Comparison of ENCODE assay signal across 2 cellular contexts in the genomic region with DNA sequence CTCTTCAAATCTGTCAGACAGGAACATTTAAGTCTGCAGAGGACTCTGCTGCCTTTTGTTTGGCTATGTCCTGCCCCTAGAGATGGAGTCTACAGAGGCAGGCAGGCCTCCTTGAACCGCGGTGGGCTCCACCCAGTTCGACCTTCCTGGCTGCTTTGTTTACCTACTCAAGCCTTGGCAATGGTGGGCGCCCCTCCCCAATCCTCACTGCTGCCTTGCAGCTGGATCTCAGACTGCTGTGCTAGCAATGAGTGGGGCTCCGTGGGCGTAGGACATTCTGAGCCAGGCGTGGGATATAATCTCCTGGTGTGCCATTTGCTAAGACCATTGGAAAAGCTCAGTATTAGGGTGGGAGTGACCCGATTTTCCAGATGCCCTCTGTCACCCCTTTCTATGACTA.
A peak's percentile ranks its signal among the peaks of the same experiment; 100 is the strongest.
DNase-seq lines count a peak whose midpoint lies in the region; ATAC-seq and TF ChIP-seq lines count a peak whose summit lies in the region.
"Not testable (repeated sequence)": the region's sequence is repeated elsewhere in the genome, so short reads cannot be mapped to it uniquely, and the experiment has no call there.

No MANE protein-coding gene starts in this region.

- not testable (repeated sequence) for H3K9me3 ChIP-seq in RWPE2 (ENCODE audit: severe bottlenecking)

- H3K27ac Mint-ChIP-seq in chondrocyte (ENCODE audit: unreplicated experiment), result not testable (repeated sequence)

- not testable (repeated sequence) for H3K4me1 ChIP-seq in RWPE2 (ENCODE audit: insufficient read depth, poor library complexity, severe bottlenecking)

- peaks cover 49% of the 10 kb centered on the region for H3K9me3 Mint-ChIP-seq in chondrocyte (ENCODE audit: low read depth)

- DNase-seq in RWPE2 (ENCODE audit: low spot score), result peak; percentile 37
- peak; percentile 69 for DNase-seq in chondrocyte (ENCODE audit: low spot score)

- not testable (repeated sequence) for H3K27ac ChIP-seq in RWPE2 (ENCODE audit: poor library complexity, severe bottlenecking)

- H3K36me3 Mint-ChIP-seq in chondrocyte (ENCODE audit: low read depth), result not testable (repeated sequence)

- ATAC-seq in RWPE2 (ENCODE audit: low read depth), result not testable (repeated sequence)

- not testable (repeated sequence) for H3K36me3 ChIP-seq in RWPE2 (ENCODE audit: low read depth)

- not testable (repeated sequence) for TF ChIP-seq CTCF in RWPE2 (IDR thresholded peaks at IDR 0.05; ENCODE audit: poor library complexity, severe bottlenecking); chondrocyte (IDR thresholded peaks at IDR 0.05)

- H3K4me3 Mint-ChIP-seq in chondrocyte (ENCODE audit: unreplicated experiment), result not testable (repeated sequence)

- not testable (repeated sequence) for H3K27me3 ChIP-seq in RWPE2 (ENCODE audit: insufficient read depth, poor library complexity, severe bottlenecking)

- H3K4me3 ChIP-seq in RWPE2 (ENCODE audit: severe bottlenecking), result not testable (repeated sequence)

- H3K4me1 Mint-ChIP-seq in chondrocyte (ENCODE audit: low read depth), result not testable (repeated sequence)

- not testable (repeated sequence) for H3K27me3 Mint-ChIP-seq in chondrocyte (ENCODE audit: low read depth)
